In the genomic region with DNA sequence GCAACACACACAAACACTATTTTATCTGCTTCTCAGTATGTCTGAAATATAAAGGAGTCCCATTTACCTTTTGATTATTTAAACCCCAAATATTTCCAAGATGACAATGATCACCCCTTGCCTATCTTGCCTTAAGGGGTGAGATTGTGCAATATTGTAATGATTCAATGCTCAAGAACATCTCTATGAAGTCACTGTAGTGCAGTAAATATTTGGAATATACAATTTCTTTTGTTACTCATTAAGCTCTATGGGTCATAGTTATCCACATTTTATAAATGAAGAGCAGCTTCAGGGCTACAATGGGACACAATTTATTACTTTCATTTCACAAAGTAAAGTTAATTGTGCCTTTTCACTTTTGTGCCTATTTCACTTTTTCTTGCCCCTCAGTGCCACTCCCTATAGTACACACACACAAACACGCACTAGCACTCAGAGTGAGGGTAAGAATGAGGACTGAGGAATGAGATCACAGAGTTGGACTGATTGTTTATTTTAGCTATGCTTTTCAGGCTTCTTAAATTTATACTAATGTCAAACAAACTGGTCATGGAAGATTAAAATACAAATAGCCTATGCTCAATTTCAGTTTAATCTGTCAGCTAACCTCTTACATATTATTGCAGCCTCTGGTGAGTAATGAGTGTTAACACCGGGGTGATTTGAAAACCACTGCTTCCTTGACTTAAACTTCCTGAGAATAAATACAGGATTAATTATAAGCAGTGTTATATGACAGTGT, we compare ENCODE assay signal across 13 cellular contexts.
DNase-seq lines count a peak whose midpoint lies in the region; ATAC-seq, FAIRE-seq and TF ChIP-seq lines count a peak whose summit lies in the region.
"Had no signal": no experiment of that assay in that cellular context is flagged by ENCODE, and none has a peak within 500 bp of the region (broad histone marks: within the 10 kb centered on the region; RNA-seq: fewer than 3 reads in every experiment).

No MANE protein-coding gene starts in this region.

- H3K4me1 ChIP-seq in gastroesophageal sphincter: peaks cover 0 to 9% (median 0%) of the 10 kb centered on the region in 3 donors

- no peak overlapping the region for H3K4me3 ChIP-seq in gastroesophageal sphincter

- peak overlapping the region; percentile 4 for H3K27ac Mint-ChIP-seq in T-helper 2 cell treated with Interferon-gamma antibody and Interleukin-4, amounts not matched to agents 5 μg/mL and 100 μg/mL, for 36 hours
- H3K27ac Mint-ChIP-seq in activated CD4-positive, alpha-beta T cell treated with anti-CD3 and anti-CD28 coated beads for 36 hours: no peak overlapping the region
- H3K27ac Mint-ChIP-seq: activated CD8-positive, alpha-beta memory T cell treated with anti-CD3 and anti-CD28 coated beads, Interleukin-2, amount 10 ng/mL, durations not matched to agents 7 days and 5 days; activated naive CD4-positive, alpha-beta T cell treated with anti-CD3 and anti-CD28 coated beads for 36 hours; type B pancreatic cell had no signal

- TF ChIP-seq EP300 in gastroesophageal sphincter (IDR thresholded peaks at IDR 0.05): no peak

- FAIRE-seq in RCC 7860 (lab: Jason Lieb, UNC): peak; percentile 48

- no peak for DNase-seq in T-helper 2 cell treated with Interferon-gamma antibody and Interleukin-4, amounts not matched to agents 5 μg/mL and 100 μg/mL, for 36 hours (ENCODE audit: low spot score)
- DNase-seq in T-helper 2 cell: no peak
- DNase-seq in RCC 7860 (ENCODE audit: low spot score): peak; percentile 22
- no peak for DNase-seq in epithelial cell of prostate (ENCODE audit: low read depth, low spot score)
- peak; percentile 81 for DNase-seq in renal cortical epithelial cell (ENCODE audit: low read depth)
- no peak for DNase-seq in activated CD4-positive, alpha-beta T cell treated with anti-CD3 and anti-CD28 coated beads for 36 hours
- no peak for DNase-seq in GM20000 (ENCODE audit: low spot score)
- DNase-seq: activated CD8-positive, alpha-beta memory T cell treated with anti-CD3 and anti-CD28 coated beads, Interleukin-2, amount 10 ng/mL, durations not matched to agents 7 days and 5 days; activated naive CD4-positive, alpha-beta T cell treated with anti-CD3 and anti-CD28 coated beads for 36 hours; NCI-H1694 had no signal

- peaks cover 10% of the 10 kb centered on the region for H3K9me3 Mint-ChIP-seq in T-helper 2 cell treated with Interferon-gamma antibody and Interleukin-4, amounts not matched to agents 5 μg/mL and 100 μg/mL, for 36 hours
- H3K9me3 Mint-ChIP-seq in activated CD4-positive, alpha-beta T cell treated with anti-CD3 and anti-CD28 coated beads for 36 hours (ENCODE audit: low read depth): peaks cover 2% of the 10 kb centered on the region
- H3K9me3 Mint-ChIP-seq: IgD-negative memory B cell, type B pancreatic cell had no signal

- H3K36me3 ChIP-seq in gastroesophageal sphincter: no peaks in the 10 kb centered on the region

- H3K27ac ChIP-seq in epithelial cell of prostate (peak overlapping the region; percentile 57), gastroesophageal sphincter (no peak overlapping the region)

- ATAC-seq in gastroesophageal sphincter: no peak
- ATAC-seq in activated CD4-positive, alpha-beta T cell treated with anti-CD3 and anti-CD28 coated beads for 36 hours: no peak
- ATAC-seq: activated CD8-positive, alpha-beta memory T cell treated with anti-CD3 and anti-CD28 coated beads, Interleukin-2, amount 10 ng/mL, durations not matched to agents 7 days and 5 days had no signal

- intact Hi-C loops in activated CD4-positive, alpha-beta T cell treated with anti-CD3 and anti-CD28 coated beads for 36 hours (cut with DNase I, micrococcal nuclease): loop anchor here in 1 of 2 experiments (10.0 kb wide), 1 partner anchor 587 kb away; no protein-coding TSS in a partner anchor

- TF ChIP-seq POLR2A in gastroesophageal sphincter (IDR thresholded peaks at IDR 0.05): no peak

- POLR2A ChIA-PET in activated CD4-positive, alpha-beta T cell treated with anti-CD3 and anti-CD28 coated beads for 36 hours (lab: Charles Lee): no interaction called here

- H3K9me3 ChIP-seq in gastroesophageal sphincter: peaks cover 0 to 4% (median 0%) of the 10 kb centered on the region in 3 donors

- TF ChIP-seq CTCF in gastroesophageal sphincter (IDR thresholded peaks at IDR 0.05) (no peak), GM20000 (IDR thresholded peaks at IDR 0.05; ENCODE audit: extremely low read depth, missing control alignments) (no peak)

- WGBS in gastroesophageal sphincter (ENCODE audit: low coverage in 1 of 2), 2 donors: 6 to 11% methylated on average over 2 of the region's 2 CpGs

- H3K4me1 Mint-ChIP-seq in T-helper 2 cell treated with Interferon-gamma antibody and Interleukin-4, amounts not matched to agents 5 μg/mL and 100 μg/mL, for 36 hours (ENCODE audit: low read depth): peaks cover 22% of the 10 kb centered on the region
- peaks cover 7% of the 10 kb centered on the region for H3K4me1 Mint-ChIP-seq in activated CD4-positive, alpha-beta T cell treated with anti-CD3 and anti-CD28 coated beads for 36 hours
- H3K4me1 Mint-ChIP-seq: IgD-negative memory B cell had no signal

- peaks cover 7% of the 10 kb centered on the region for H3K36me3 Mint-ChIP-seq in T-helper 2 cell treated with Interferon-gamma antibody and Interleukin-4, amounts not matched to agents 5 μg/mL and 100 μg/mL, for 36 hours (ENCODE audit: low read depth)
- no peaks in the 10 kb centered on the region for H3K36me3 Mint-ChIP-seq in activated CD4-positive, alpha-beta T cell treated with anti-CD3 and anti-CD28 coated beads for 36 hours (ENCODE audit: low read depth)
- H3K36me3 Mint-ChIP-seq: IgD-negative memory B cell, type B pancreatic cell had no signal

- H3K27me3 Mint-ChIP-seq in T-helper 2 cell treated with Interferon-gamma antibody and Interleukin-4, amounts not matched to agents 5 μg/mL and 100 μg/mL, for 36 hours (ENCODE audit: low read depth): no peaks in the 10 kb centered on the region
- no peaks in the 10 kb centered on the region for H3K27me3 Mint-ChIP-seq in activated CD4-positive, alpha-beta T cell treated with anti-CD3 and anti-CD28 coated beads for 36 hours
- H3K27me3 Mint-ChIP-seq: activated CD8-positive, alpha-beta memory T cell treated with anti-CD3 and anti-CD28 coated beads, Interleukin-2, amount 10 ng/mL, durations not matched to agents 7 days and 5 days; type B pancreatic cell had no signal

- H3K4me3 Mint-ChIP-seq in T-helper 2 cell treated with Interferon-gamma antibody and Interleukin-4, amounts not matched to agents 5 μg/mL and 100 μg/mL, for 36 hours: peak overlapping the region; percentile 4
- H3K4me3 Mint-ChIP-seq in activated CD4-positive, alpha-beta T cell treated with anti-CD3 and anti-CD28 coated beads for 36 hours: no peak overlapping the region
- H3K4me3 Mint-ChIP-seq: activated CD8-positive, alpha-beta memory T cell treated with anti-CD3 and anti-CD28 coated beads, Interleukin-2, amount 10 ng/mL, durations not matched to agents 7 days and 5 days; activated naive CD4-positive, alpha-beta T cell treated with anti-CD3 and anti-CD28 coated beads for 36 hours; IgD-negative memory B cell; type B pancreatic cell had no signal

- no peaks in the 10 kb centered on the region for H3K27me3 ChIP-seq in gastroesophageal sphincter

- CTCF ChIA-PET in activated CD4-positive, alpha-beta T cell treated with anti-CD3 and anti-CD28 coated beads for 36 hours (lab: Charles Lee): no interaction called here

Comparison
In these comparisons a context has a peak if more than half of its experiments do, and no peak if none do; other contexts are left out.
1. DNase-seq: peak in RCC 7860 (single experiment) and renal cortical epithelial cell (single experiment); none in T-helper 2 cell treated with Interferon-gamma antibody and Interleukin-4, amounts not matched to agents 5 μg/mL and 100 μg/mL, for 36 hours (single experiment), T-helper 2 cell (0 of 5), epithelial cell of prostate (single experiment), activated CD4-positive, alpha-beta T cell treated with anti-CD3 and anti-CD28 coated beads for 36 hours (single experiment) and GM20000 (single experiment).